8 cellular contexts compared by ENCODE assay signal in genomic region chr7:75916259-75916658, GRCh38. TPM values are rescaled to one million over a fixed set of nuclear protein-coding genes. Genes with fewer than 3 reads are reported as not detected.
A peak's percentile ranks its signal among the peaks of the same experiment; 100 is the strongest.
DNase-seq lines count a peak whose midpoint lies in the region; ATAC-seq and TF ChIP-seq lines count a peak whose summit lies in the region.

No MANE protein-coding gene starts in this region.

- H3K4me1 ChIP-seq in testis, result peaks cover 31% of the 10 kb centered on the region

- H3K4me3 ChIP-seq in kidney epithelial cell (ENCODE audit: low read depth, low read length) (peak overlapping the region; percentile 77), testis (peak overlapping the region; percentile 89 to 91)

- peaks cover 3% of the 10 kb centered on the region for H3K36me3 Mint-ChIP-seq in activated CD4-positive, alpha-beta T cell treated with anti-CD3 and anti-CD28 coated beads for 36 hours (ENCODE audit: low read depth)
- no peaks in the 10 kb centered on the region for H3K36me3 Mint-ChIP-seq in activated T-helper 17 cell treated with anti-CD3 and anti-CD28 coated beads, Interleukin-2, amount 50 U/mL, for 72 hours (ENCODE audit: low read depth)

- H3K9me3 ChIP-seq in testis, result no peaks in the 10 kb centered on the region

- CTCF ChIA-PET in activated CD4-positive, alpha-beta T cell treated with anti-CD3 and anti-CD28 coated beads for 36 hours (lab: Charles Lee), result interaction anchor here (0.7 to 0.9 kb wide), 3 partner anchors 26 to 104 kb away, joined by 3 read pairs; no protein-coding TSS in a partner anchor

- H3K27ac ChIP-seq in testis, result peak overlapping the region; percentile 73 to 90

- no peak overlapping the region for H3K27ac Mint-ChIP-seq in activated CD4-positive, alpha-beta T cell treated with anti-CD3 and anti-CD28 coated beads for 36 hours
- H3K27ac Mint-ChIP-seq in activated T-helper 17 cell treated with anti-CD3 and anti-CD28 coated beads, Interleukin-2, amount 50 U/mL, for 72 hours, result no peak overlapping the region

- 19 to 30% methylated on average over 5 of the region's 5 CpGs for WGBS in testis, 2 donors

- TF ChIP-seq CTCF in kidney epithelial cell (IDR thresholded peaks at IDR 0.05; ENCODE audit: insufficient read depth, low read length, poor library complexity, severe bottlenecking) (no peak), testis (IDR thresholded peaks at IDR 0.05) (no peak)

- no peak for TF ChIP-seq POLR2A in testis (IDR thresholded peaks at IDR 0.05)

- DNase-seq in activated CD4-positive, alpha-beta T cell treated with anti-CD3 and anti-CD28 coated beads for 36 hours, result no peak
- no peak for DNase-seq in activated CD4-positive, alpha-beta T cell treated with anti-CD3 and anti-CD28 coated beads, Interleukin-2, amount 50 U/mL, for 48 hours
- DNase-seq in kidney epithelial cell (ENCODE audit: low read depth) (no peak), testis (no peak), mesenteric fat pad (ENCODE audit: low spot score) (no peak)

- H3K27me3 ChIP-seq in kidney epithelial cell (ENCODE audit: control insufficient read depth, insufficient read depth, low read length) (no peaks in the 10 kb centered on the region), testis (no peaks in the 10 kb centered on the region)

- H3K4me1 Mint-ChIP-seq in activated CD4-positive, alpha-beta T cell treated with anti-CD3 and anti-CD28 coated beads for 36 hours, result peaks cover 37% of the 10 kb centered on the region
- H3K4me1 Mint-ChIP-seq in activated T-helper 17 cell treated with anti-CD3 and anti-CD28 coated beads, Interleukin-2, amount 50 U/mL, for 72 hours, result peaks cover 22% of the 10 kb centered on the region

- peak overlapping the region; percentile 80 for H3K4me3 Mint-ChIP-seq in activated CD4-positive, alpha-beta T cell treated with anti-CD3 and anti-CD28 coated beads for 36 hours
- H3K4me3 Mint-ChIP-seq in activated T-helper 17 cell treated with anti-CD3 and anti-CD28 coated beads, Interleukin-2, amount 50 U/mL, for 72 hours, result peak overlapping the region; percentile 87

- intact Hi-C loops in activated CD4-positive, alpha-beta T cell treated with anti-CD3 and anti-CD28 coated beads for 36 hours (cut with DNase I, micrococcal nuclease), result loop anchor here in 1 of 2 experiments (5.0 kb wide), 1 partner anchor 76 kb away; the partner anchor contains the start of gene TMEM120A
- intact Hi-C loops in testis (cut with DNase I; ENCODE audit: low total_unique reads), result no loop called here

- H3K36me3 ChIP-seq in kidney epithelial cell (ENCODE audit: control insufficient read depth, insufficient read depth, low read length) (no peaks in the 10 kb centered on the region), testis (ENCODE audit: low read depth, missing control alignments) (no peaks in the 10 kb centered on the region)

- no peaks in the 10 kb centered on the region for H3K27me3 Mint-ChIP-seq in activated CD4-positive, alpha-beta T cell treated with anti-CD3 and anti-CD28 coated beads for 36 hours
- H3K27me3 Mint-ChIP-seq in activated T-helper 17 cell treated with anti-CD3 and anti-CD28 coated beads, Interleukin-2, amount 50 U/mL, for 72 hours, result no peaks in the 10 kb centered on the region

- ATAC-seq in activated CD4-positive, alpha-beta T cell treated with anti-CD3 and anti-CD28 coated beads for 36 hours, result no peak
- no peak for ATAC-seq in activated T-helper 17 cell treated with anti-CD3 and anti-CD28 coated beads, Interleukin-2, amount 50 U/mL, for 72 hours (replicated peaks)
- ATAC-seq in HG02981 (IDR thresholded peaks at IDR 0.05; ENCODE audit: unreplicated experiment) (no peak), GM21526 (IDR thresholded peaks at IDR 0.05; ENCODE audit: low FRiP score, unreplicated experiment) (no peak)

- H3K9me3 Mint-ChIP-seq in activated CD4-positive, alpha-beta T cell treated with anti-CD3 and anti-CD28 coated beads for 36 hours (ENCODE audit: low read depth), result no peaks in the 10 kb centered on the region
- no peaks in the 10 kb centered on the region for H3K9me3 Mint-ChIP-seq in activated T-helper 17 cell treated with anti-CD3 and anti-CD28 coated beads, Interleukin-2, amount 50 U/mL, for 72 hours

- POLR2A ChIA-PET in activated CD4-positive, alpha-beta T cell treated with anti-CD3 and anti-CD28 coated beads for 36 hours (lab: Charles Lee), result interaction anchor here (0.7 to 1.4 kb wide), 5 partner anchors 9 to 137 kb away, joined by 3 to 4 read pairs (median 3); no protein-coding TSS in a partner anchor

RNA-seq across cellular contexts. Expression of gene POR, which starts 1.3 kb away (rescaled TPM):
- 10 to 100 TPM; 24.9 to 33.8 TPM for total RNA-seq in activated CD4-positive, alpha-beta T cell treated with anti-CD3 and anti-CD28 coated beads for 36 hours
- total RNA-seq in activated T-helper 17 cell treated with anti-CD3 and anti-CD28 coated beads, Interleukin-2, amount 50 U/mL, for 72 hours, result 10 to 100 TPM; 24.4 to 53.7 TPM
- total RNA-seq in kidney epithelial cell (74.0 and 88.0 TPM in 2 replicates), testis (100 to 1,000 TPM; 122 to 169 TPM), mesenteric fat pad (507 TPM)
- polyA plus RNA-seq in testis (ENCODE audit: insufficient read depth, low read depth, low replicate concordance), result 98.5 TPM

RNA-seq across cellular contexts. Expression of gene RHBDD2, which starts 37.4 kb away (rescaled TPM):
- 10 to 100 TPM; 21.6 to 23.2 TPM for total RNA-seq in activated CD4-positive, alpha-beta T cell treated with anti-CD3 and anti-CD28 coated beads for 36 hours
- total RNA-seq in activated T-helper 17 cell treated with anti-CD3 and anti-CD28 coated beads, Interleukin-2, amount 50 U/mL, for 72 hours, result 10 to 100 TPM; 16.5 to 19.3 TPM
- total RNA-seq in kidney epithelial cell, result 60.0 and 71.7 TPM in 2 replicates
- total RNA-seq in testis, result 100 to 1,000 TPM; 106 to 109 TPM
- polyA plus RNA-seq in testis (ENCODE audit: insufficient read depth, low read depth, low replicate concordance), result 161 TPM
- total RNA-seq in mesenteric fat pad, result 78.3 TPM
